Comparison of ENCODE assay signal across 19 cellular contexts in genomic region chr11:71428861-71429435, GRCh38. TPM values are rescaled to one million over a fixed set of nuclear protein-coding genes. Genes with fewer than 3 reads are reported as not detected.
DNase-seq lines count a peak whose midpoint lies in the region; ATAC-seq, FAIRE-seq and TF ChIP-seq lines count a peak whose summit lies in the region.
"Had no signal": no experiment of that assay in that cellular context is flagged by ENCODE, and none has a peak within 500 bp of the region (broad histone marks: within the 10 kb centered on the region; RNA-seq: fewer than 3 reads in every experiment).

No MANE protein-coding gene starts in this region.

- no peaks in the 10 kb centered on the region for H3K9me3 Mint-ChIP-seq in activated naive CD4-positive, alpha-beta T cell treated with anti-CD3 and anti-CD28 coated beads, Interleukin-2, amount 10 ng/mL, durations not matched to agents 7 days and 5 days
- H3K9me3 Mint-ChIP-seq in natural killer cell treated with Interleukin-12 subunit alpha and Interleukin-12 subunit beta and Interleukin-15 and Interleukin-18, amount 100 ng/mL, for 72 hours, result no peaks in the 10 kb centered on the region
- H3K9me3 Mint-ChIP-seq: activated CD4-positive, alpha-beta T cell treated with anti-CD3 and anti-CD28 coated beads, Interleukin-2, amount 10 ng/mL, durations not matched to agents 7 days and 5 days had no signal

- peaks cover 0 to 24% of the 10 kb centered on the region in 2 donors for H3K4me1 ChIP-seq in right atrium auricular region

- no peaks in the 10 kb centered on the region for H3K36me3 Mint-ChIP-seq in activated naive CD4-positive, alpha-beta T cell treated with anti-CD3 and anti-CD28 coated beads, Interleukin-2, amount 10 ng/mL, durations not matched to agents 7 days and 5 days
- H3K36me3 Mint-ChIP-seq in natural killer cell treated with Interleukin-12 subunit alpha and Interleukin-12 subunit beta and Interleukin-15 and Interleukin-18, amount 100 ng/mL, for 72 hours, result no peaks in the 10 kb centered on the region

- no peak for TF ChIP-seq POLR2A in GM12892 (IDR thresholded peaks at IDR 0.05; ENCODE audit: low read depth, low read length)

- H3K9me3 ChIP-seq in right atrium auricular region, result no peaks in the 10 kb centered on the region
- H3K9me3 ChIP-seq: transverse colon had no signal

- intact Hi-C loops in posterior vena cava (cut with DNase I), result no loop called here

- ATAC-seq in natural killer cell treated with Interleukin-12 subunit alpha and Interleukin-12 subunit beta and Interleukin-15 and Interleukin-18, amount 100 ng/mL, for 72 hours, result no peak
- ATAC-seq: foreskin keratinocyte, K562 had no signal

- peaks cover 2% of the 10 kb centered on the region for H3K4me1 Mint-ChIP-seq in activated naive CD4-positive, alpha-beta T cell treated with anti-CD3 and anti-CD28 coated beads, Interleukin-2, amount 10 ng/mL, durations not matched to agents 7 days and 5 days
- H3K4me1 Mint-ChIP-seq in natural killer cell treated with Interleukin-12 subunit alpha and Interleukin-12 subunit beta and Interleukin-15 and Interleukin-18, amount 100 ng/mL, for 72 hours (ENCODE audit: low read depth in 2 of 2), result peaks cover 0 to 5% of the 10 kb centered on the region in 2 donors
- H3K4me1 Mint-ChIP-seq: neural crest cell had no signal

- peak overlapping the region; percentile 70 for H3K27ac Mint-ChIP-seq in activated naive CD4-positive, alpha-beta T cell treated with anti-CD3 and anti-CD28 coated beads, Interleukin-2, amount 10 ng/mL, durations not matched to agents 7 days and 5 days
- no peak overlapping the region for H3K27ac Mint-ChIP-seq in natural killer cell treated with Interleukin-12 subunit alpha and Interleukin-12 subunit beta and Interleukin-15 and Interleukin-18, amount 100 ng/mL, for 72 hours
- H3K27ac Mint-ChIP-seq: activated CD4-positive, alpha-beta T cell treated with anti-CD3 and anti-CD28 coated beads, Interleukin-2, amount 10 ng/mL, durations not matched to agents 7 days and 5 days; B cell had no signal

- H3K27ac ChIP-seq in right atrium auricular region, result peak overlapping the region in 1 of 2 donors; percentile 37
- H3K27ac ChIP-seq: foreskin keratinocyte, transverse colon had no signal

- no peak overlapping the region for H3K4me3 ChIP-seq in right atrium auricular region
- H3K4me3 ChIP-seq: K562, transverse colon had no signal

- H3K36me3 ChIP-seq in right atrium auricular region, result no peaks in the 10 kb centered on the region
- H3K36me3 ChIP-seq: transverse colon had no signal

- CTCF ChIA-PET in activated naive CD4-positive, alpha-beta T cell treated with anti-CD3 and anti-CD28 coated beads, Interleukin-2, amount 10 ng/mL, durations not matched to agents 7 days and 5 days (lab: Charles Lee), result no interaction called here

- no peak for FAIRE-seq in GM12892 (lab: Jason Lieb, UNC)
- FAIRE-seq: colon, K562 had no signal

- no peaks in the 10 kb centered on the region for H3K27me3 ChIP-seq in right atrium auricular region
- H3K27me3 ChIP-seq: foreskin keratinocyte, transverse colon had no signal

- no peak for TF ChIP-seq CTCF in right atrium auricular region (IDR thresholded peaks at IDR 0.05)

- peaks cover 11% of the 10 kb centered on the region for H3K27me3 Mint-ChIP-seq in activated naive CD4-positive, alpha-beta T cell treated with anti-CD3 and anti-CD28 coated beads, Interleukin-2, amount 10 ng/mL, durations not matched to agents 7 days and 5 days
- no peaks in the 10 kb centered on the region for H3K27me3 Mint-ChIP-seq in natural killer cell treated with Interleukin-12 subunit alpha and Interleukin-12 subunit beta and Interleukin-15 and Interleukin-18, amount 100 ng/mL, for 72 hours
- H3K27me3 Mint-ChIP-seq: activated CD4-positive, alpha-beta T cell treated with anti-CD3 and anti-CD28 coated beads, Interleukin-2, amount 10 ng/mL, durations not matched to agents 7 days and 5 days; B cell had no signal

- no peak overlapping the region for H3K4me3 Mint-ChIP-seq in activated naive CD4-positive, alpha-beta T cell treated with anti-CD3 and anti-CD28 coated beads, Interleukin-2, amount 10 ng/mL, durations not matched to agents 7 days and 5 days
- no peak overlapping the region for H3K4me3 Mint-ChIP-seq in natural killer cell treated with Interleukin-12 subunit alpha and Interleukin-12 subunit beta and Interleukin-15 and Interleukin-18, amount 100 ng/mL, for 72 hours
- H3K4me3 Mint-ChIP-seq: activated CD4-positive, alpha-beta T cell treated with anti-CD3 and anti-CD28 coated beads, Interleukin-2, amount 10 ng/mL, durations not matched to agents 7 days and 5 days; B cell; neural crest cell had no signal

- DNase-seq in activated naive CD4-positive, alpha-beta T cell treated with anti-CD3 and anti-CD28 coated beads, Interleukin-2, amount 10 ng/mL, durations not matched to agents 7 days and 5 days, result no peak
- no peak for DNase-seq in activated naive CD4-positive, alpha-beta T cell treated with Interleukin-2 at 50 U/mL for 16 hours
- DNase-seq in right atrium auricular region (ENCODE audit: low spot score) (peak; percentile 86), posterior vena cava (ENCODE audit: low spot score) (peak; percentile 92), GM19238 (ENCODE audit: insufficient read length, low spot score) (no peak), NCI-H82 treated with DMSO at 0.1 percent for 48 hours (lab: John Stamatoyannopoulos, UW; ENCODE audit: unreplicated experiment) (no peak), GM12892 (ENCODE audit: insufficient read length) (no peak)
- no peak for DNase-seq in natural killer cell treated with Interleukin-12 subunit alpha and Interleukin-12 subunit beta and Interleukin-15 and Interleukin-18, amount 100 ng/mL, for 72 hours (ENCODE audit: low spot score)
- DNase-seq: activated CD4-positive, alpha-beta T cell treated with anti-CD3 and anti-CD28 coated beads, Interleukin-2, amount 10 ng/mL, durations not matched to agents 7 days and 5 days; activated naive CD4-positive, alpha-beta T cell; foreskin keratinocyte; NCI-H1930; NCI-H510A; stimulated activated CD4-positive, alpha-beta T cell treated with anti-CD3 and anti-CD28 coated beads, Interleukin-12 subunit alpha, Interleukin-12 subunit beta, amount 100 ng/mL, for 4 hours; transverse colon had no signal

RNA-seq across cellular contexts. Expression of gene DHCR7, which starts 19.2 kb away (rescaled TPM):
- total RNA-seq in right atrium auricular region (10 to 100 TPM; 26.8 to 37.6 TPM), posterior vena cava (10 to 100 TPM; 14.9 to 15.5 TPM)
- total RNA-seq in natural killer cell treated with Interleukin-12 subunit alpha and Interleukin-12 subunit beta and Interleukin-15 and Interleukin-18, amount 100 ng/mL, for 72 hours, result 100 to 1,000 TPM in 1 of 2 donors, 10 to 100 TPM in 1; 75.8 to 104 TPM
- 58.6 TPM for polyA plus RNA-seq in GM12892 (2012; ENCODE audit: missing spikeins)

RNA-seq across cellular contexts. Expression of gene NADSYN1, which starts 24.1 kb away (rescaled TPM):
- 10 to 100 TPM; 18.0 to 18.8 TPM for total RNA-seq in right atrium auricular region
- 10 to 100 TPM; 38.7 to 48.1 TPM for total RNA-seq in posterior vena cava
- total RNA-seq in natural killer cell treated with Interleukin-12 subunit alpha and Interleukin-12 subunit beta and Interleukin-15 and Interleukin-18, amount 100 ng/mL, for 72 hours, result 100 to 1,000 TPM; 117 to 129 TPM
- 80.8 TPM for polyA plus RNA-seq in GM12892 (2012; ENCODE audit: missing spikeins)

Comparison
In these comparisons a context has a peak if more than half of its experiments do, and no peak if none do; other contexts are left out.
1. DNase-seq: peak in right atrium auricular region (single experiment) and posterior vena cava (single experiment); none in activated naive CD4-positive, alpha-beta T cell treated with anti-CD3 and anti-CD28 coated beads, Interleukin-2, amount 10 ng/mL, durations not matched to agents 7 days and 5 days (single experiment), activated naive CD4-positive, alpha-beta T cell treated with Interleukin-2 at 50 U/mL for 16 hours (single experiment), GM19238 (single experiment), natural killer cell treated with Interleukin-12 subunit alpha and Interleukin-12 subunit beta and Interleukin-15 and Interleukin-18, amount 100 ng/mL, for 72 hours (single experiment), NCI-H82 treated with DMSO at 0.1 percent for 48 hours (single experiment) and GM12892 (single experiment).